12 cellular contexts compared by ENCODE assay signal in genomic region chr13:26968431-26969335, GRCh38.
A peak's percentile ranks its signal among the peaks of the same experiment; 100 is the strongest.
DNase-seq lines count a peak whose midpoint lies in the region; TF ChIP-seq lines count a peak whose summit lies in the region.
"Had no signal": no experiment of that assay in that cellular context is flagged by ENCODE, and none has a peak within 500 bp of the region (broad histone marks: within the 10 kb centered on the region; RNA-seq: fewer than 3 reads in every experiment).

No MANE protein-coding gene starts in this region.

- no peaks in the 10 kb centered on the region for H3K9me3 Mint-ChIP-seq in progenitor cell of endocrine pancreas (ENCODE audit: low read depth)
- peaks cover 4% of the 10 kb centered on the region for H3K9me3 Mint-ChIP-seq in HFFc6

- no peak overlapping the region for H3K4me3 Mint-ChIP-seq in progenitor cell of endocrine pancreas (ENCODE audit: low read depth)
- H3K4me3 Mint-ChIP-seq in HFFc6: no peak overlapping the region

- DNase-seq in Daoy (ENCODE audit: low read depth) (peak; percentile 60), NCI-H2171 treated with DMSO at 0.1 percent for 48 hours (lab: John Stamatoyannopoulos, UW) (peak; percentile 41), glomerular visceral epithelial cell (ENCODE audit: extremely low spot score) (peak; percentile 75), progenitor cell of endocrine pancreas (ENCODE audit: low spot score, unreplicated experiment) (peak; percentile 63), NCI-H2029 treated with DMSO at 0.1 percent for 48 hours (lab: John Stamatoyannopoulos, UW) (no peak), HFFc6 (no peak), activated gamma-delta T cell treated with Interleukin-2 at 50 U/mL for 16 hours (no peak), NCI-H510A (lab: John Stamatoyannopoulos, UW) (no peak)
- DNase-seq: amniotic stem cell; KG1; NCI-H345; stimulated activated CD4-positive, alpha-beta T cell treated with anti-CD3 and anti-CD28 coated beads, Interleukin-2, amount 100 ng/mL, for 48 hours had no signal

- peak overlapping the region; percentile 94 for H3K27ac Mint-ChIP-seq in progenitor cell of endocrine pancreas
- H3K27ac Mint-ChIP-seq in HFFc6: no peak overlapping the region

- H3K27me3 Mint-ChIP-seq in progenitor cell of endocrine pancreas (no peaks in the 10 kb centered on the region), HFFc6 (ENCODE audit: insufficient read depth) (peaks cover 37% of the 10 kb centered on the region)

- H3K4me1 Mint-ChIP-seq in progenitor cell of endocrine pancreas (ENCODE audit: low read depth): peaks cover 76% of the 10 kb centered on the region
- peaks cover 33% of the 10 kb centered on the region for H3K4me1 Mint-ChIP-seq in HFFc6 (ENCODE audit: low read depth)

- TF ChIP-seq CTCF in progenitor cell of endocrine pancreas (IDR thresholded peaks at IDR 0.05; ENCODE audit: unreplicated experiment) (no peak), HFFc6 (IDR thresholded peaks at IDR 0.05) (no peak)

- no peaks in the 10 kb centered on the region for H3K36me3 Mint-ChIP-seq in progenitor cell of endocrine pancreas (ENCODE audit: insufficient read depth)
- no peaks in the 10 kb centered on the region; the same call in 1 of the 2 replicates for H3K36me3 Mint-ChIP-seq in HFFc6 (ENCODE audit: low read depth)

Comparison
In these comparisons a context has a peak if more than half of its experiments do, and no peak if none do; other contexts are left out.
1. DNase-seq: peak in Daoy (single experiment), NCI-H2171 treated with DMSO at 0.1 percent for 48 hours (single experiment), glomerular visceral epithelial cell (single experiment) and progenitor cell of endocrine pancreas (single experiment); none in NCI-H2029 treated with DMSO at 0.1 percent for 48 hours (single experiment), HFFc6 (single experiment), activated gamma-delta T cell treated with Interleukin-2 at 50 U/mL for 16 hours (single experiment) and NCI-H510A (single experiment).